22 cellular contexts compared by ENCODE assay signal in the genomic region with DNA sequence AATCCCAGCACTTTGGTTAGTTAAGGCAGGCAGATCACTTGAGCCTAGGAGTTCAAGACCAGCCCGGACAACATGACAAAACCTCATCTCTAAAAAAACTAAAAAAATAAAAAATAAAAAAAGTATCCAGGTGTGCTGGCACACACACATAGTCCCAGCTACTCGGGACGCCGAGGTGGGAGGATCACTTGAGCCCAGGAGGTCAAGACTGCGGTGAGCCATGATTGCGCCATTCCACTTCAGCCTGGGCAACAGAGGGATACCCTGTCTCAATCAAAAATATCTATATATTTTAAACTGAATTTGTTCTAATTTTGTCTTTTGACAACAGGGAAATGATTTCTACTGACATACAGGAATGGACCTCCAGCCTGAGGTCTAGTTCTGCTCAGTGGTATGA.
"Had no signal": no experiment of that assay in that cellular context is flagged by ENCODE, and none has a peak within 500 bp of the region (broad histone marks: within the 10 kb centered on the region; RNA-seq: fewer than 3 reads in every experiment).

No MANE protein-coding gene starts in this region.

- H3K4me1 ChIP-seq: esophagus muscularis mucosa, left ventricle myocardium inferior, neural progenitor cell, right atrium auricular region, suprapubic skin, thyroid gland, upper lobe of left lung had no signal

- H3K4me3 Mint-ChIP-seq: immature natural killer cell; natural killer cell treated with Interleukin-12 subunit alpha and Interleukin-12 subunit beta and Interleukin-15 and Interleukin-18, amount 100 ng/mL, for 72 hours; neural progenitor cell; stimulated activated effector memory CD8-positive, alpha-beta T cell treated with anti-CD3 and anti-CD28 coated beads, Interleukin-12 subunit alpha, Interleukin-12 subunit beta, amount 100 ng/mL, for 72 hours had no signal

- H3K9me3 ChIP-seq: ovary, right atrium auricular region, thyroid gland, upper lobe of left lung had no signal

- H3K4me2 ChIP-seq: neural progenitor cell had no signal

- H3K4me1 Mint-ChIP-seq: immature natural killer cell; stimulated activated effector memory CD8-positive, alpha-beta T cell treated with anti-CD3 and anti-CD28 coated beads, Interleukin-12 subunit alpha, Interleukin-12 subunit beta, amount 100 ng/mL, for 72 hours had no signal

- H3K9ac ChIP-seq: neural progenitor cell had no signal

- H2AFZ ChIP-seq: neural progenitor cell had no signal

- DNase-seq: cortex of kidney; dorsolateral prefrontal cortex; effector CD8-positive, alpha-beta T cell; immature natural killer cell; left ventricle myocardium inferior; midbrain; nucleus accumbens; ovary; stimulated activated CD4-positive, alpha-beta T cell treated with anti-CD3 and anti-CD28 coated beads, Interleukin-4, amount 100 ng/mL, for 1 hour; stimulated activated CD8-positive, alpha-beta memory T cell treated with anti-CD3 and anti-CD28 coated beads, Interleukin-4, amount 100 ng/mL, for 48 hours; stimulated activated naive CD8-positive, alpha-beta T cell treated with anti-CD3 and anti-CD28 coated beads, Interleukin-15, Interleukin-2, amounts not matched to agents 100 U/mL and 50 U/mL, for 24 hours; thyroid gland had no signal

- H3K9me3 Mint-ChIP-seq: natural killer cell treated with Interleukin-12 subunit alpha and Interleukin-12 subunit beta and Interleukin-15 and Interleukin-18, amount 100 ng/mL, for 72 hours had no signal

- H3K36me3 ChIP-seq: esophagus muscularis mucosa, left ventricle myocardium inferior, neural progenitor cell, ovary, right atrium auricular region, suprapubic skin, thyroid gland, upper lobe of left lung had no signal

- H3K36me3 Mint-ChIP-seq: immature natural killer cell; neural progenitor cell; stimulated activated effector memory CD8-positive, alpha-beta T cell treated with anti-CD3 and anti-CD28 coated beads, Interleukin-12 subunit alpha, Interleukin-12 subunit beta, amount 100 ng/mL, for 72 hours had no signal

- H3K27ac Mint-ChIP-seq: immature natural killer cell; natural killer cell treated with Interleukin-12 subunit alpha and Interleukin-12 subunit beta and Interleukin-15 and Interleukin-18, amount 100 ng/mL, for 72 hours; neural progenitor cell; stimulated activated effector memory CD8-positive, alpha-beta T cell treated with anti-CD3 and anti-CD28 coated beads, Interleukin-12 subunit alpha, Interleukin-12 subunit beta, amount 100 ng/mL, for 72 hours had no signal

- H3K27me3 ChIP-seq: dorsolateral prefrontal cortex, esophagus muscularis mucosa, neural progenitor cell, ovary, right atrium auricular region, suprapubic skin, thyroid gland, upper lobe of left lung had no signal

- ATAC-seq: natural killer cell treated with Interleukin-12 subunit alpha and Interleukin-12 subunit beta and Interleukin-15 and Interleukin-18, amount 100 ng/mL, for 72 hours; stimulated activated effector memory CD8-positive, alpha-beta T cell treated with anti-CD3 and anti-CD28 coated beads, Interleukin-12 subunit alpha, Interleukin-12 subunit beta, amount 100 ng/mL, for 72 hours; stimulated activated naive CD8-positive, alpha-beta T cell treated with anti-CD3 and anti-CD28 coated beads, Interleukin-15, Interleukin-2, amounts not matched to agents 100 U/mL and 50 U/mL, for 24 hours had no signal

- FAIRE-seq: endometrium, keratinocyte had no signal

- H3K27ac ChIP-seq: dorsolateral prefrontal cortex, esophagus muscularis mucosa, left ventricle myocardium inferior, neural progenitor cell, ovary, right atrium auricular region, suprapubic skin, thyroid gland, upper lobe of left lung had no signal

- H3K4me3 ChIP-seq: dorsolateral prefrontal cortex, esophagus muscularis mucosa, left ventricle myocardium inferior, lung, neural progenitor cell, ovary, right atrium auricular region, suprapubic skin, thyroid gland, upper lobe of left lung had no signal
